Comparison of ENCODE assay signal across 19 cellular contexts in the genomic region with DNA sequence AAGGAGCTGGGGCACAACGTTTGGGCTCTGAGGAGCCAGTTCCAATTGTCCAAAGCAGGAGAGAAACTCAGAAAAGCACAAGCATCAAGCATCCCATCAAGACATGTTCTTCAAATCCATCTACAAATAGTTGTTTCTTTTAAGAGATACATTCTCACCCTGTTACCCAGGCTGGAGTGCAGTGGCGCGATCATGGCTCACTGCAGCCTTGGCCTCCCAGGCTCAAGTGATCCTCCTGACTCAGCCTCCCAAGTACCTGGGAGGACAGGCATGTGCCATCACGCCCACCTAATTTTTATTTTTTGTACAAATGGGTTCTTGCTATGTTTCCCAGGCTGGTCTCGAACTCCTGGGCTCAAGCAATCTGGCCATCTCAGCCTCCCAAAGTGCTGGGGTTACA.
"Had no signal": no experiment of that assay in that cellular context is flagged by ENCODE, and none has a peak within 500 bp of the region (broad histone marks: within the 10 kb centered on the region; RNA-seq: fewer than 3 reads in every experiment).

No MANE protein-coding gene starts in this region.

- H3K27ac ChIP-seq: colonic mucosa, foreskin keratinocyte, left ventricle myocardium inferior, lower lobe of right lung, parathyroid adenoma, sigmoid colon, skin epidermis, thoracic aorta, transverse colon had no signal

- H3K27me3 ChIP-seq: colonic mucosa, foreskin keratinocyte, sigmoid colon, transverse colon had no signal

- H3K4me1 ChIP-seq: colonic mucosa, foreskin keratinocyte, lower lobe of right lung, parathyroid adenoma, transverse colon had no signal

- H3K4me3 ChIP-seq: colonic mucosa, left ventricle myocardium inferior, lower lobe of right lung, sigmoid colon, skin epidermis, thoracic aorta, transverse colon had no signal

- ATAC-seq: foreskin keratinocyte; left cardiac atrium; lower lobe of right lung; natural killer cell treated with Interleukin-12 subunit alpha and Interleukin-12 subunit beta and Interleukin-15 and Interleukin-18, amount 100 ng/mL, for 72 hours had no signal

- DNase-seq: effector CD4-positive, alpha-beta T cell; endodermal cell; erythroblast; foreskin keratinocyte; immature natural killer cell; left cardiac atrium; left ventricle myocardium inferior; lower lobe of right lung; sigmoid colon; stimulated activated CD4-positive, alpha-beta T cell treated with anti-CD3 and anti-CD28 coated beads, Interleukin-12 subunit alpha, Interleukin-12 subunit beta, amount 100 ng/mL, for 4 hours; transverse colon had no signal

- H3K9ac ChIP-seq: parathyroid adenoma had no signal

- H3K27ac Mint-ChIP-seq: immature natural killer cell; memory B cell; mesothelial cell of epicardium; natural killer cell treated with Interleukin-12 subunit alpha and Interleukin-12 subunit beta and Interleukin-15 and Interleukin-18, amount 100 ng/mL, for 72 hours; stimulated activated naive CD8-positive, alpha-beta T cell treated with anti-CD3 and anti-CD28 coated beads, Interleukin-15, Interleukin-2, amounts not matched to agents 100 ng/mL and 50 ng/mL, for 24 hours had no signal

- H3K36me3 Mint-ChIP-seq: natural killer cell treated with Interleukin-12 subunit alpha and Interleukin-12 subunit beta and Interleukin-15 and Interleukin-18, amount 100 ng/mL, for 72 hours had no signal

- H2AFZ ChIP-seq: parathyroid adenoma had no signal

- H3K4me3 Mint-ChIP-seq: endodermal cell; immature natural killer cell; memory B cell; mesothelial cell of epicardium; natural killer cell treated with Interleukin-12 subunit alpha and Interleukin-12 subunit beta and Interleukin-15 and Interleukin-18, amount 100 ng/mL, for 72 hours; stimulated activated naive CD8-positive, alpha-beta T cell treated with anti-CD3 and anti-CD28 coated beads, Interleukin-15, Interleukin-2, amounts not matched to agents 100 ng/mL and 50 ng/mL, for 24 hours had no signal

- H3K9me3 Mint-ChIP-seq: endodermal cell; immature natural killer cell; memory B cell; natural killer cell treated with Interleukin-12 subunit alpha and Interleukin-12 subunit beta and Interleukin-15 and Interleukin-18, amount 100 ng/mL, for 72 hours; stimulated activated naive CD8-positive, alpha-beta T cell treated with anti-CD3 and anti-CD28 coated beads, Interleukin-15, Interleukin-2, amounts not matched to agents 100 ng/mL and 50 ng/mL, for 24 hours had no signal

- H3K9me3 ChIP-seq: colonic mucosa, left ventricle myocardium inferior, lower lobe of right lung, sigmoid colon, thoracic aorta, transverse colon had no signal

- H3K27me3 Mint-ChIP-seq: memory B cell; natural killer cell treated with Interleukin-12 subunit alpha and Interleukin-12 subunit beta and Interleukin-15 and Interleukin-18, amount 100 ng/mL, for 72 hours; stimulated activated naive CD8-positive, alpha-beta T cell treated with anti-CD3 and anti-CD28 coated beads, Interleukin-15, Interleukin-2, amounts not matched to agents 100 ng/mL and 50 ng/mL, for 24 hours had no signal

- H3K4me1 Mint-ChIP-seq: endodermal cell, mesothelial cell of epicardium had no signal
